ENCODE assay signal across 10 cellular contexts in genomic region chr9:71783120-71783523, GRCh38. TPM values are rescaled to one million over a fixed set of nuclear protein-coding genes. Genes with fewer than 3 reads are reported as not detected.
DNase-seq lines count a peak whose midpoint lies in the region; ATAC-seq, FAIRE-seq and TF ChIP-seq lines count a peak whose summit lies in the region.
"Had no signal": no experiment of that assay in that cellular context is flagged by ENCODE, and none has a peak within 500 bp of the region (broad histone marks: within the 10 kb centered on the region; RNA-seq: fewer than 3 reads in every experiment).

No MANE protein-coding gene starts in this region.

- POLR2A ChIA-PET in WTC11 (lab: Charles Lee): no interaction called here

- H3K4me3 Mint-ChIP-seq in WTC11: no peak overlapping the region
- H3K4me3 Mint-ChIP-seq: dendritic cell treated with granulocyte-macrophage colony-stimulating factor and Interleukin-4, amounts not matched to agents 40 ng/mL and 50 ng/mL, for 4 days had no signal

- H3K36me3 Mint-ChIP-seq in WTC11: no peaks in the 10 kb centered on the region

- H3K9me3 ChIP-seq in heart right ventricle: no peaks in the 10 kb centered on the region
- H3K9me3 ChIP-seq in left ventricle myocardium inferior (replicated peaks): no peaks in the 10 kb centered on the region
- H3K9me3 ChIP-seq: thyroid gland had no signal

- no peak overlapping the region for H3K27ac Mint-ChIP-seq in WTC11
- H3K27ac Mint-ChIP-seq: dendritic cell treated with granulocyte-macrophage colony-stimulating factor and Interleukin-4, amounts not matched to agents 40 ng/mL and 50 ng/mL, for 4 days had no signal

- FAIRE-seq in bronchial epithelial cell (lab: Jason Lieb, UNC): no peak

- peaks cover 4% of the 10 kb centered on the region for H3K9me3 Mint-ChIP-seq in WTC11
- H3K9me3 Mint-ChIP-seq: dendritic cell treated with granulocyte-macrophage colony-stimulating factor and Interleukin-4, amounts not matched to agents 40 ng/mL and 50 ng/mL, for 4 days had no signal

- H3K27ac ChIP-seq in heart right ventricle: peak overlapping the region in 1 of 10 donors; percentile 74
- no peak overlapping the region for H3K27ac ChIP-seq in left ventricle myocardium inferior (replicated peaks)
- H3K27ac ChIP-seq: thyroid gland had no signal

- H3K27me3 Mint-ChIP-seq in WTC11 (ENCODE audit: low read depth): no peaks in the 10 kb centered on the region; the same call in 1 of the 2 replicates
- H3K27me3 Mint-ChIP-seq: dendritic cell treated with granulocyte-macrophage colony-stimulating factor and Interleukin-4, amounts not matched to agents 40 ng/mL and 50 ng/mL, for 4 days had no signal

- H3K4me1 ChIP-seq in heart right ventricle (peaks cover 0 to 3% (median 0%) of the 10 kb centered on the region in 9 donors), left ventricle myocardium inferior (no peaks in the 10 kb centered on the region)
- H3K4me1 ChIP-seq: thyroid gland had no signal

- CTCF ChIA-PET in WTC11 (lab: Charles Lee): interaction anchor here (1.1 to 1.3 kb wide), 2 partner anchors 24 to 242 kb away, joined by 3 read pairs; no protein-coding TSS in a partner anchor

- peaks cover 9% of the 10 kb centered on the region for H3K4me1 Mint-ChIP-seq in WTC11

- WGBS in heart right ventricle, 2 donors: 44 to 48% methylated on average over 9 of the region's 9 CpGs

- peak; percentile 6 to 12 for DNase-seq in heart right ventricle
- no peak for DNase-seq in left ventricle myocardium inferior
- DNase-seq in WTC11 (ENCODE audit: low spot score): no peak
- DNase-seq in bronchial epithelial cell (ENCODE audit: low read depth): peak; percentile 92
- peak; percentile 52 to 78 (median 66) for DNase-seq in stimulated activated CD4-positive, alpha-beta T cell treated with anti-CD3 and anti-CD28 coated beads, Interleukin-1b, Interleukin-23, amount 100 ng/mL, for 24 hours (ENCODE audit: low read depth in 4 of 4, low spot score in 1 of 4)
- DNase-seq in kidney glomerular epithelial cell (lab: John Stamatoyannopoulos, UW): no peak
- no peak for DNase-seq in GM03348 (ENCODE audit: low spot score)

- intact Hi-C loops in heart right ventricle (cut with DNase I) (no loop called here), left ventricle myocardium inferior (cut with micrococcal nuclease) (no loop called here)

- H3K4me3 ChIP-seq in heart right ventricle (no peak overlapping the region), left ventricle myocardium inferior (no peak overlapping the region), bronchial epithelial cell (ENCODE audit: low read depth, low read length) (no peak overlapping the region)
- H3K4me3 ChIP-seq: thyroid gland had no signal

- ATAC-seq in heart right ventricle (peak in 5 of 8 donors; percentile 55 to 71 (median 58)), HG03135 (IDR thresholded peaks at IDR 0.05; ENCODE audit: unreplicated experiment) (peak; percentile 85), WTC11 (peak; percentile 65)

- H3K36me3 ChIP-seq in heart right ventricle (no peaks in the 10 kb centered on the region), left ventricle myocardium inferior (no peaks in the 10 kb centered on the region), bronchial epithelial cell (ENCODE audit: control insufficient read depth, insufficient read depth, low read length) (no peaks in the 10 kb centered on the region)
- H3K36me3 ChIP-seq: thyroid gland had no signal

- TF ChIP-seq CTCF in heart right ventricle (IDR thresholded peaks at IDR 0.05) (no peak), left ventricle myocardium inferior (IDR thresholded peaks at IDR 0.05; ENCODE audit: borderline replicate concordance) (no peak), WTC11 (IDR thresholded peaks at IDR 0.05) (no peak), bronchial epithelial cell (IDR thresholded peaks at IDR 0.05; ENCODE audit: insufficient read depth, low read length, severe bottlenecking) (no peak)

- H3K27me3 ChIP-seq in heart right ventricle (no peaks in the 10 kb centered on the region), left ventricle myocardium inferior (ENCODE audit: low read depth) (no peaks in the 10 kb centered on the region), bronchial epithelial cell (ENCODE audit: control insufficient read depth, insufficient read depth, low read length) (no peaks in the 10 kb centered on the region)
- H3K27me3 ChIP-seq: thyroid gland had no signal

TF ChIP-seq in WTC11, 78 proteins besides CTCF, POLR2A, EP300 and RAD21:
- TF ChIP-seq ZNF532 (CRISPR knock-in tag; IDR thresholded peaks at IDR 0.05; ENCODE audit: borderline replicate concordance) (no peak), FOXK1 (CRISPR knock-in tag; IDR thresholded peaks at IDR 0.05) (no peak)

RNA-seq across cellular contexts. Expression of gene CEMIP2, which starts 14.8 kb away (rescaled TPM):
- total RNA-seq in heart right ventricle: 10 to 100 TPM in 6 of 10 donors, 1 to 10 TPM in 4; 4.7 to 34.9 (median 11.0) TPM
- 1 to 10 TPM; 6.7 to 8.3 TPM for polyA plus RNA-seq in heart right ventricle
- total RNA-seq in left ventricle myocardium inferior: 11.7 TPM
- total RNA-seq in WTC11 (2021): 40.5 to 43.2 TPM (median 40.6 TPM) in 3 replicates
- 37.6 and 58.8 TPM in 2 replicates for total RNA-seq in bronchial epithelial cell

Comparison
In these comparisons a context has a peak if more than half of its experiments do, and no peak if none do; other contexts are left out.
1. DNase-seq: peak in heart right ventricle (2 of 2), bronchial epithelial cell (single experiment) and stimulated activated CD4-positive, alpha-beta T cell treated with anti-CD3 and anti-CD28 coated beads, Interleukin-1b, Interleukin-23, amount 100 ng/mL, for 24 hours (4 of 4); none in left ventricle myocardium inferior (single experiment), WTC11 (single experiment), kidney glomerular epithelial cell (single experiment) and GM03348 (single experiment).
2. Peak in every context shown above with its lines, with median percentiles within 50 percentile points of each other: ATAC-seq.